Comparison of ENCODE assay signal across 8 cellular contexts in the genomic region with DNA sequence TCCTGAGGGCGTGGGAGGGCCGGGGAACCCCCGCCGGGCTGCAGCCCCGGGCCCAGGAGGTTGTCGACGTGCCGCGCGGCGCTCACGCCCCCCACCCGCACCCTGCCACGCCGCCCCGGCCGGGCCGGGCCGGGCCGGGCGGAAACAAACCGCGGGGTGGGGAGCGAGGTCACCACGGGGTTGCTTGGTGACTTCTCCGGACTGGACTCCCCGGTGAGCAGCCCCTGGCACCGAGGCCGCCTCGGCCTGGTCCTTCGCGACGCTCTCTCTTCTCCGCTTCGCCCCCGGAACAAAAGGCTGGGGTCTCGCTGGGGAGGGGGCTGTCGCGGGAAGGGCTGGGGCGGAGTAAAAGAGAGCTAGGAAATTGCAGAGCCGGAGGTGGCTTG. TPM values are rescaled to one million over a fixed set of nuclear protein-coding genes. Genes with fewer than 3 reads are reported as not detected.
A peak's percentile ranks its signal among the peaks of the same experiment; 100 is the strongest.
DNase-seq lines count a peak whose midpoint lies in the region; ATAC-seq and TF ChIP-seq lines count a peak whose summit lies in the region.

No MANE protein-coding gene starts in this region.

- H3K4me3 Mint-ChIP-seq in Calu3 (ENCODE audit: low read depth, unreplicated experiment) (peak overlapping the region; percentile 68), progenitor cell of endocrine pancreas (ENCODE audit: low read depth) (peak overlapping the region; percentile 81)

- H3K4me1 ChIP-seq in hepatocyte (ENCODE audit: insufficient read depth), result peaks cover 8% of the 10 kb centered on the region

- H3K4me2 ChIP-seq in hepatocyte, result peak overlapping the region; percentile 96

- H3K9me3 Mint-ChIP-seq in Calu3 (ENCODE audit: low read depth, unreplicated experiment), result no peaks in the 10 kb centered on the region
- H3K9me3 Mint-ChIP-seq in progenitor cell of endocrine pancreas (ENCODE audit: low read depth), result no peaks in the 10 kb centered on the region

- H3K36me3 Mint-ChIP-seq in Calu3 (ENCODE audit: insufficient read depth, unreplicated experiment) (peaks cover 14% of the 10 kb centered on the region), progenitor cell of endocrine pancreas (ENCODE audit: insufficient read depth) (no peaks in the 10 kb centered on the region)

- no peaks in the 10 kb centered on the region for H3K9me2 ChIP-seq in hepatocyte (replicated peaks; ENCODE audit: insufficient read depth)

- H2AFZ ChIP-seq in hepatocyte, result peak overlapping the region; percentile 87

- H3K27ac Mint-ChIP-seq in Calu3 (ENCODE audit: unreplicated experiment) (no peak overlapping the region), progenitor cell of endocrine pancreas (no peak overlapping the region)

- DNase-seq in Calu3 (no peak), WERI-Rb-1 (no peak), hepatocyte (ENCODE audit: low spot score) (no peak), progenitor cell of endocrine pancreas (ENCODE audit: low spot score, unreplicated experiment) (no peak), amniotic stem cell (lab: John Stamatoyannopoulos, UW) (no peak), HT-29 (ENCODE audit: low spot score) (no peak), nucleus accumbens (lab: John Stamatoyannopoulos, UW) (no peak)

- H3K27ac ChIP-seq in WERI-Rb-1 (no peak overlapping the region), hepatocyte (peak overlapping the region; percentile 52)

- no peaks in the 10 kb centered on the region for H3K36me3 ChIP-seq in WERI-Rb-1
- no peaks in the 10 kb centered on the region for H3K36me3 ChIP-seq in hepatocyte (replicated peaks; ENCODE audit: insufficient read depth, low read depth)

- no peak for ATAC-seq in HG03139 (IDR thresholded peaks at IDR 0.05; ENCODE audit: unreplicated experiment)

- intact Hi-C loops in Calu3 (cut with micrococcal nuclease; ENCODE audit: unreplicated experiment), result loop anchor here (2.0 to 5.0 kb wide), 2 partner anchors 59 to 172 kb away; no protein-coding TSS in a partner anchor

- no peaks in the 10 kb centered on the region for H3K9me3 ChIP-seq in WERI-Rb-1 (ENCODE audit: severe bottlenecking)
- no peaks in the 10 kb centered on the region for H3K9me3 ChIP-seq in hepatocyte (ENCODE audit: low read depth)

- no TSS peak for BruUV-seq in Calu3 (replicated peaks; lab: Mats Ljungman, UMichigan)

- H3K4me1 Mint-ChIP-seq in Calu3 (ENCODE audit: low read depth, unreplicated experiment) (no peaks in the 10 kb centered on the region), progenitor cell of endocrine pancreas (ENCODE audit: low read depth) (peaks cover 17% of the 10 kb centered on the region)

- H3K27me3 ChIP-seq in WERI-Rb-1 (ENCODE audit: insufficient read depth, low read depth, severe bottlenecking), result peaks cover 31% of the 10 kb centered on the region
- peaks cover 12% of the 10 kb centered on the region for H3K27me3 ChIP-seq in hepatocyte

- peak overlapping the region; percentile 45 for H3K4me3 ChIP-seq in WERI-Rb-1 (ENCODE audit: low read depth, low read length)
- H3K4me3 ChIP-seq in hepatocyte, result peak overlapping the region; percentile 62

- 7% methylated on average over 10 of the region's 41 CpGs for WGBS in hepatocyte (ENCODE audit: low lambda C conversion rate, missing lambda C conversion rate)

- peaks cover 53% of the 10 kb centered on the region for H3K27me3 Mint-ChIP-seq in Calu3 (ENCODE audit: unreplicated experiment)
- H3K27me3 Mint-ChIP-seq in progenitor cell of endocrine pancreas, result peaks cover 45% of the 10 kb centered on the region

- CTCF ChIA-PET in Calu3 (lab: Charles Lee), result interaction anchor here (1.0 to 2.0 kb wide), 2 partner anchors 59 to 115 kb away, joined by 3 to 7 read pairs; no protein-coding TSS in a partner anchor

- no peak for TF ChIP-seq CTCF in Calu3 (IDR thresholded peaks at IDR 0.05; ENCODE audit: unreplicated experiment)
- TF ChIP-seq CTCF in WERI-Rb-1 (IDR thresholded peaks at IDR 0.05; ENCODE audit: low read depth, low read length), result no peak
- TF ChIP-seq CTCF in hepatocyte (IDR thresholded peaks at IDR 0.05; ENCODE audit: poor library complexity), result no peak
- TF ChIP-seq CTCF in progenitor cell of endocrine pancreas (IDR thresholded peaks at IDR 0.05; ENCODE audit: unreplicated experiment), result no peak

- H3K79me2 ChIP-seq in hepatocyte, result peaks cover 13% of the 10 kb centered on the region

- H4K20me1 ChIP-seq in hepatocyte (ENCODE audit: insufficient read depth, poor library complexity, severe bottlenecking), result no peaks in the 10 kb centered on the region

RNA-seq across cellular contexts. Expression of gene WIPF3, which starts 0.5 kb away (rescaled TPM):
- 4.9 and 6.4 TPM in 2 replicates for total RNA-seq in Calu3 (2022)
- 1.8 and 2.4 TPM in 2 replicates for total RNA-seq in hepatocyte
- 0.98 and 1.2 TPM in 2 replicates for polyA plus RNA-seq in hepatocyte
- total RNA-seq in progenitor cell of endocrine pancreas, result 8.9 and 9.5 TPM in 2 replicates
- total RNA-seq in HT-29 (2014; rRNA removed; shearing (Covaris generic)), result 0.10 and 0.26 TPM in 2 replicates
